ENCODE assay signal across 29 cellular contexts in the genomic region with DNA sequence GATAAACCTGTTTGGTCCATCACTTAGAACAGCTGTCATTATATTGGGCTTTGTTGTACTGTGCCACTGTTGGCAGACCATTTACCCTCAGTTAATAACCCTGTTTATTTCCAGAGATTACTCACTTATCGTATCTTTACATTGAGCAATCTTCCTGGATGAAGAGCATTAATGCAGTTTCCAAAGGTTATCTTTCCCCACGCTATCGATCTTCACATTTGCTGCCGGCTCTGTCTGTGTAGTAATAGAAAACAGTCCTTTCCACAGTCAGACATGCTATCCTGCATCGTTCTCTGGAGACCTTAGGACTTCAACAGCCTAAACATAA. TPM values are rescaled to one million over a fixed set of nuclear protein-coding genes. Genes with fewer than 3 reads are reported as not detected.
"Had no signal": no experiment of that assay in that cellular context is flagged by ENCODE, and none has a peak within 500 bp of the region (broad histone marks: within the 10 kb centered on the region; RNA-seq: fewer than 3 reads in every experiment).

No MANE protein-coding gene starts in this region.

- H3K36me3 ChIP-seq: ovary had no signal

- ATAC-seq: activated naive CD8-positive, alpha-beta T cell treated with anti-CD3 and anti-CD28 coated beads, Interleukin-2, amount 50 U/mL, for 24 hours; body of pancreas; foreskin keratinocyte; left ventricle myocardium superior; naive thymus-derived CD8-positive, alpha-beta T cell; right cardiac atrium; T-helper 17 cell; upper lobe of right lung had no signal

- H3K27ac ChIP-seq: body of pancreas, foreskin keratinocyte, hepatocyte, neutrophil, ovary, thyroid gland, upper lobe of right lung had no signal

- H3K4me1 ChIP-seq: thyroid gland had no signal

- H3K9me3 ChIP-seq: body of pancreas, neutrophil, ovary, thyroid gland, upper lobe of right lung had no signal

- H3K4me3 ChIP-seq: body of pancreas, hepatocyte, ovary, thyroid gland, upper lobe of right lung had no signal

- DNase-seq: activated CD4-positive, alpha-beta memory T cell treated with anti-CD3 and anti-CD28 coated beads for 36 hours; activated CD4-positive, alpha-beta T cell treated with anti-CD3 and anti-CD28 coated beads for 48 hours; activated CD4-positive, CD25-positive, alpha-beta regulatory T cell; activated effector memory CD4-positive, alpha-beta T cell treated with anti-CD3 and anti-CD28 coated beads, Interleukin-2, amount 50 U/mL, for 16 hours; activated naive CD4-positive, alpha-beta T cell treated with anti-CD3 and anti-CD28 coated beads, Interleukin-2, amount 50 U/mL, for 16 hours; activated naive CD8-positive, alpha-beta T cell treated with anti-CD3 and anti-CD28 coated beads, Interleukin-2, amount 50 U/mL, for 24 hours; activated T-cell treated with anti-CD3 and anti-CD28 coated beads, Interleukin-2, amount 50 U/mL, for 48 hours; anterior cingulate cortex; erythroblast; foreskin keratinocyte; immature natural killer cell; left ventricle myocardium superior; mammary epithelial cell; naive thymus-derived CD8-positive, alpha-beta T cell; ovary; right cardiac atrium; stimulated activated CD4-positive, alpha-beta T cell treated with anti-CD3 and anti-CD28 coated beads, Interleukin-1b, Interleukin-23, amount 100 ng/mL, for 48 hours; substantia nigra; T-helper 17 cell; thyroid gland; upper lobe of right lung had no signal

- H3K27me3 ChIP-seq: body of pancreas, foreskin keratinocyte, hepatocyte, neutrophil, ovary, thyroid gland, upper lobe of right lung had no signal

RNA-seq across cellular contexts. Expression of gene GHRH, which starts 27.4 kb away (rescaled TPM):
- total RNA-seq: activated CD4-positive, alpha-beta memory T cell treated with anti-CD3 and anti-CD28 coated beads for 36 hours; body of pancreas; cardiac septum; chondrocyte; foreskin keratinocyte; hepatocyte; kidney epithelial cell; left ventricle myocardium superior; mammary epithelial cell; mesothelial cell of epicardium; naive thymus-derived CD8-positive, alpha-beta T cell; ovary; pulmonary artery endothelial cell; T-helper 17 cell; thyroid gland; upper lobe of right lung had no signal
- polyA plus RNA-seq: foreskin keratinocyte; hepatocyte; immature natural killer cell; mammary epithelial cell; naive thymus-derived CD8-positive, alpha-beta T cell; ovary had no signal
